In genomic region chrX:80576267-80576666, GRCh38 we compare ENCODE assay signal across 30 cellular contexts.
"Had no signal": no experiment of that assay in that cellular context is flagged by ENCODE, and none has a peak within 500 bp of the region (broad histone marks: within the 10 kb centered on the region; RNA-seq: fewer than 3 reads in every experiment).

No MANE protein-coding gene starts in this region.

- H3K4me3 Mint-ChIP-seq: immature natural killer cell; naive thymus-derived CD4-positive, alpha-beta T cell; natural killer cell treated with Interleukin-12 subunit alpha and Interleukin-12 subunit beta and Interleukin-15 and Interleukin-18, amount 100 ng/mL, for 72 hours; neural crest cell; stimulated activated naive B cell treated with anti-CD40 and anti-IgM and Interleukin-4, amounts not matched to agents 10 μg/mL and 1 μg/mL and 100 μg/mL, for 72 hours had no signal

- H3K9me3 ChIP-seq: heart left ventricle, left lung, mucosa of descending colon, neutrophil, right atrium auricular region, stomach, testis, thyroid gland, transverse colon, upper lobe of right lung had no signal

- H2AFZ ChIP-seq: parathyroid adenoma had no signal

- H3K27ac Mint-ChIP-seq: immature natural killer cell; natural killer cell treated with Interleukin-12 subunit alpha and Interleukin-12 subunit beta and Interleukin-15 and Interleukin-18, amount 100 ng/mL, for 72 hours; stimulated activated naive B cell treated with anti-CD40 and anti-IgM and Interleukin-4, amounts not matched to agents 10 μg/mL and 1 μg/mL and 100 μg/mL, for 72 hours had no signal

- H3K4me1 ChIP-seq: heart left ventricle, left lung, parathyroid adenoma, right atrium auricular region, stomach, testis, thyroid gland, transverse colon, upper lobe of right lung had no signal

- H3K4me3 ChIP-seq: heart left ventricle, left lung, lung, mucosa of descending colon, right atrium auricular region, skin epidermis, stomach, testis, thyroid gland, transverse colon, upper lobe of right lung had no signal

- H3K79me2 ChIP-seq: parathyroid adenoma had no signal

- H3K36me3 Mint-ChIP-seq: immature natural killer cell; naive thymus-derived CD4-positive, alpha-beta T cell; natural killer cell treated with Interleukin-12 subunit alpha and Interleukin-12 subunit beta and Interleukin-15 and Interleukin-18, amount 100 ng/mL, for 72 hours; stimulated activated naive B cell treated with anti-CD40 and anti-IgM and Interleukin-4, amounts not matched to agents 10 μg/mL and 1 μg/mL and 100 μg/mL, for 72 hours had no signal

- H3K27me3 Mint-ChIP-seq: naive thymus-derived CD4-positive, alpha-beta T cell; stimulated activated naive B cell treated with anti-CD40 and anti-IgM and Interleukin-4, amounts not matched to agents 10 μg/mL and 1 μg/mL and 100 μg/mL, for 72 hours had no signal

- H3K9ac ChIP-seq: parathyroid adenoma had no signal

- H3K27ac ChIP-seq: heart left ventricle, left lung, neutrophil, parathyroid adenoma, right atrium auricular region, skin epidermis, stomach, testis, thyroid gland, transverse colon, upper lobe of right lung had no signal

- H3K4me1 Mint-ChIP-seq: immature natural killer cell; naive thymus-derived CD4-positive, alpha-beta T cell; neural crest cell; stimulated activated naive B cell treated with anti-CD40 and anti-IgM and Interleukin-4, amounts not matched to agents 10 μg/mL and 1 μg/mL and 100 μg/mL, for 72 hours had no signal

- DNase-seq: heart left ventricle; hypothalamus; immature natural killer cell; left colon; left lung; midbrain; mucosa of descending colon; naive thymus-derived CD4-positive, alpha-beta T cell; occipital lobe; stimulated activated CD4-positive, alpha-beta T cell treated with anti-CD3 and anti-CD28 coated beads, Interleukin-12 subunit alpha, Interleukin-12 subunit beta, amount 100 ng/mL, for 4 hours; stimulated activated CD4-positive, alpha-beta T cell treated with anti-CD3 and anti-CD28 coated beads, Interleukin-15, amount 100 ng/mL, for 24 hours; stimulated activated CD4-positive, alpha-beta T cell treated with anti-CD3 and anti-CD28 coated beads, Interleukin-2, amount 100 ng/mL, for 24 hours; stimulated activated CD4-positive, alpha-beta T cell treated with anti-CD3 and anti-CD28 coated beads, Interleukin-4, amount 100 ng/mL, for 1 hour; stimulated activated naive B cell treated with anti-CD40 and anti-IgM and Interleukin-4, amounts not matched to agents 10 μg/mL and 1 μg/mL and 100 μg/mL, for 72 hours; stimulated activated naive CD8-positive, alpha-beta T cell treated with anti-CD3 and anti-CD28 coated beads, Interleukin-15, Interleukin-2, amounts not matched to agents 100 U/mL and 50 U/mL, for 24 hours; stomach; testis; thyroid gland; transverse colon; upper lobe of right lung had no signal

- H3K36me3 ChIP-seq: heart left ventricle, left lung, neutrophil, right atrium auricular region, stomach, thyroid gland, transverse colon, upper lobe of right lung had no signal

- FAIRE-seq: islet of Langerhans, urothelium cell line had no signal

- H3K27me3 ChIP-seq: heart left ventricle, left lung, neutrophil, right atrium auricular region, stomach, testis, thyroid gland, transverse colon, upper lobe of right lung had no signal

- ATAC-seq: heart left ventricle; left colon; left lung; mucosa of descending colon; naive thymus-derived CD4-positive, alpha-beta T cell; sciatic nerve; stimulated activated naive B cell treated with anti-CD40 and anti-IgM and Interleukin-4, amounts not matched to agents 10 μg/mL and 1 μg/mL and 100 μg/mL, for 72 hours; stimulated activated naive CD8-positive, alpha-beta T cell treated with anti-CD3 and anti-CD28 coated beads, Interleukin-15, Interleukin-2, amounts not matched to agents 100 U/mL and 50 U/mL, for 24 hours; upper lobe of right lung had no signal
